2 cellular contexts compared by ENCODE assay signal in genomic region chr3:10265833-10266232, GRCh38.
TF ChIP-seq lines count a peak whose summit lies in the region.

No MANE protein-coding gene starts in this region.

TF ChIP-seq in SK-N-SH, 30 proteins besides CTCF, POLR2A, EP300 and RAD21:
- 0 out of 2 replicates have a peak, but pooled peaks have one; percentile 6 for TF ChIP-seq GATA2 (CRISPR knock-in tag; IDR thresholded peaks at IDR 0.05)
- TF ChIP-seq FOXM1 (IDR thresholded peaks at IDR 0.05; ENCODE audit: low read depth): no peak

TF ChIP-seq in SK-N-SH treated with all-trans-retinoic acid at 6 μM for 48 hours, 23 proteins besides CTCF, POLR2A, EP300 and RAD21:
- no peak for TF ChIP-seq TSHZ2 (CRISPR knock-in tag; IDR thresholded peaks at IDR 0.05)
- no peak for TF ChIP-seq ZFP3 (CRISPR knock-in tag; IDR thresholded peaks at IDR 0.05)
- no peak for TF ChIP-seq OSR1 (CRISPR knock-in tag; IDR thresholded peaks at IDR 0.05)
- no peak for TF ChIP-seq TCF4 (CRISPR knock-in tag; IDR thresholded peaks at IDR 0.05; ENCODE audit: borderline replicate concordance)
- TF ChIP-seq CSDC2 (CRISPR knock-in tag; IDR thresholded peaks at IDR 0.05): no peak
- TF ChIP-seq POU6F1 (CRISPR knock-in tag; IDR thresholded peaks at IDR 0.05; ENCODE audit: borderline replicate concordance, low read depth): no peak
- no peak for TF ChIP-seq ESRRG (CRISPR knock-in tag; IDR thresholded peaks at IDR 0.05)
